In genomic region chr4:176054942-176055341, GRCh38 we compare ENCODE assay signal across 9 cellular contexts. TPM values are rescaled to one million over a fixed set of nuclear protein-coding genes. Genes with fewer than 3 reads are reported as not detected.
DNase-seq lines count a peak whose midpoint lies in the region; ATAC-seq and TF ChIP-seq lines count a peak whose summit lies in the region.
"Had no signal": no experiment of that assay in that cellular context is flagged by ENCODE, and none has a peak within 500 bp of the region (broad histone marks: within the 10 kb centered on the region; RNA-seq: fewer than 3 reads in every experiment).

No MANE protein-coding gene starts in this region.

- TF ChIP-seq CTCF in activated CD8-positive, alpha-beta T cell treated with anti-CD3 and anti-CD28 coated beads for 36 hours (IDR thresholded peaks at IDR 0.05), result no peak

- in situ Hi-C loops in G401 (cut with HindIII; ENCODE audit: low sequenced_read_pairs) (no loop called here), KBM-7 (cut with MboI; ENCODE audit: low pct_unique_long_range_greater_than_20kb, low sequenced_read_pairs) (no loop called here)

- H3K27ac Mint-ChIP-seq in activated CD8-positive, alpha-beta T cell treated with anti-CD3 and anti-CD28 coated beads for 36 hours, result no peak overlapping the region

- no peak overlapping the region for H4K8ac ChIP-seq in neuronal stem cell (ENCODE audit: low read depth, low read length)

- no peak overlapping the region for H3K4me3 ChIP-seq in neuronal stem cell (ENCODE audit: low read length in 2 of 2)

- no peak overlapping the region for H2AK5ac ChIP-seq in neuronal stem cell (ENCODE audit: low read depth, low read length)

- no peak overlapping the region for H2BK5ac ChIP-seq in neuronal stem cell (ENCODE audit: low read length)

- H3K18ac ChIP-seq in neuronal stem cell (ENCODE audit: low read length), result no peak overlapping the region

- H3K4me2 ChIP-seq in neuronal stem cell (ENCODE audit: insufficient read depth, low read length, poor library complexity, severe bottlenecking), result no peak overlapping the region

- no peaks in the 10 kb centered on the region for H3K9me3 Mint-ChIP-seq in activated CD8-positive, alpha-beta T cell treated with anti-CD3 and anti-CD28 coated beads for 36 hours

- no peaks in the 10 kb centered on the region for H3K27me3 ChIP-seq in neuronal stem cell (ENCODE audit: control insufficient read depth in 3 of 3, insufficient read depth in 3 of 3, low read depth in 1 of 3, low read length in 3 of 3)

- POLR2A ChIA-PET in activated CD8-positive, alpha-beta T cell treated with anti-CD3 and anti-CD28 coated beads for 36 hours (lab: Charles Lee), result no interaction called here

- no peak overlapping the region for H3K9ac ChIP-seq in neuronal stem cell (ENCODE audit: low read depth, low read length, poor library complexity)

- H3K36me3 Mint-ChIP-seq in activated CD8-positive, alpha-beta T cell treated with anti-CD3 and anti-CD28 coated beads for 36 hours (ENCODE audit: low read depth), result no peaks in the 10 kb centered on the region

- H2AFZ ChIP-seq in neuronal stem cell (ENCODE audit: low read length), result peak overlapping the region; percentile 40

- H2BK15ac ChIP-seq in neuronal stem cell (ENCODE audit: low read length), result no peak overlapping the region

- WGBS in neuronal stem cell (ENCODE audit: extremely low coverage in 2 of 2, insufficient read length in 2 of 2, insufficient replicate concordance in 1 of 2), 2 donors, result no CpG with 5 or more reads among the region's 2 CpGs

- H4K91ac ChIP-seq in neuronal stem cell (ENCODE audit: low read depth, low read length, poor library complexity), result no peak overlapping the region

- CTCF ChIA-PET in activated CD8-positive, alpha-beta T cell treated with anti-CD3 and anti-CD28 coated beads for 36 hours (lab: Charles Lee), result no interaction called here

- intact Hi-C loops in activated CD8-positive, alpha-beta T cell treated with anti-CD3 and anti-CD28 coated beads for 36 hours (cut with micrococcal nuclease), result no loop called here

- no peak overlapping the region for H3K23ac ChIP-seq in neuronal stem cell (ENCODE audit: low read depth, low read length, poor library complexity)

- peaks cover 7% of the 10 kb centered on the region for H3K27me3 Mint-ChIP-seq in activated CD8-positive, alpha-beta T cell treated with anti-CD3 and anti-CD28 coated beads for 36 hours

- DNase-seq in G401 (ENCODE audit: low spot score), result peak; percentile 13
- peak; percentile 14 for DNase-seq in KBM-7
- DNase-seq in cerebellar cortex (ENCODE audit: low spot score), result peak; percentile 25
- no peak for DNase-seq in neuronal stem cell (ENCODE audit: low spot score)
- DNase-seq in stimulated activated naive CD8-positive, alpha-beta T cell treated with anti-CD3 and anti-CD28 coated beads, Interleukin-15, Interleukin-2, amounts not matched to agents 100 U/mL and 50 U/mL, for 24 hours, result no peak
- no peak for DNase-seq in NCI-H187 (lab: John Stamatoyannopoulos, UW)
- no peak for DNase-seq in activated CD8-positive, alpha-beta T cell treated with anti-CD3 and anti-CD28 coated beads for 36 hours
- DNase-seq: NCI-H2107 had no signal

- no peak overlapping the region for H3K27ac ChIP-seq in neuronal stem cell (replicated peaks; ENCODE audit: low read length)

- no peaks in the 10 kb centered on the region for H3K79me1 ChIP-seq in neuronal stem cell (ENCODE audit: low read depth, low read length)

- H2BK12ac ChIP-seq in neuronal stem cell (ENCODE audit: low read length), result no peak overlapping the region

- H3K36me3 ChIP-seq in neuronal stem cell (replicated peaks in 1 of 2; ENCODE audit: control insufficient read depth in 2 of 2, insufficient read depth in 2 of 2, low read length in 2 of 2), result no peaks in the 10 kb centered on the region

- H2BK120ac ChIP-seq in neuronal stem cell (ENCODE audit: low read depth, low read length), result no peak overlapping the region

- ATAC-seq in stimulated activated naive CD8-positive, alpha-beta T cell treated with anti-CD3 and anti-CD28 coated beads, Interleukin-15, Interleukin-2, amounts not matched to agents 100 U/mL and 50 U/mL, for 24 hours, result no peak
- ATAC-seq in activated CD8-positive, alpha-beta T cell treated with anti-CD3 and anti-CD28 coated beads for 36 hours, result no peak
- ATAC-seq in HG02852 (IDR thresholded peaks at IDR 0.05; ENCODE audit: unreplicated experiment), result no peak

- no peak overlapping the region for H3K4ac ChIP-seq in neuronal stem cell (ENCODE audit: low read length)

- no peaks in the 10 kb centered on the region for H3K4me1 ChIP-seq in neuronal stem cell (ENCODE audit: control insufficient read depth in 2 of 2, insufficient read depth in 1 of 2, low read depth in 1 of 2, low read length in 2 of 2)

- no peak overlapping the region for H3K14ac ChIP-seq in neuronal stem cell (ENCODE audit: low read length)

- H3K9me3 ChIP-seq in neuronal stem cell (replicated peaks in 1 of 2; ENCODE audit: control insufficient read depth in 2 of 2, insufficient read depth in 1 of 2, low read depth in 1 of 2, low read length in 2 of 2), result no peaks in the 10 kb centered on the region

- no peaks in the 10 kb centered on the region for H3K4me1 Mint-ChIP-seq in activated CD8-positive, alpha-beta T cell treated with anti-CD3 and anti-CD28 coated beads for 36 hours (ENCODE audit: low read depth)

- no peak overlapping the region for H3K4me3 Mint-ChIP-seq in activated CD8-positive, alpha-beta T cell treated with anti-CD3 and anti-CD28 coated beads for 36 hours

RNA-seq across cellular contexts. Expression of gene WDR17, which starts 10.7 kb away (rescaled TPM):
- total RNA-seq in G401 (2014; rRNA removed; shearing (Covaris generic)), result 1.5 and 2.8 TPM in 2 replicates
- polyA plus RNA-seq in neuronal stem cell (2013, experiment 1 of 2), result 2.5 TPM
- 2.4 TPM for polyA plus RNA-seq in neuronal stem cell (2013, experiment 2 of 2)
- total RNA-seq in activated CD8-positive, alpha-beta T cell treated with anti-CD3 and anti-CD28 coated beads for 36 hours, result 1 to 10 TPM in 1 of 2 experiments, under 1 TPM in 1; 0.63 to 1.5 TPM

Comparison
In these comparisons a context has a peak if more than half of its experiments do, and no peak if none do; other contexts are left out.
1. DNase-seq: peak in G401 (single experiment), KBM-7 (single experiment) and cerebellar cortex (single experiment); none in neuronal stem cell (single experiment), stimulated activated naive CD8-positive, alpha-beta T cell treated with anti-CD3 and anti-CD28 coated beads, Interleukin-15, Interleukin-2, amounts not matched to agents 100 U/mL and 50 U/mL, for 24 hours (single experiment), NCI-H187 (0 of 2) and activated CD8-positive, alpha-beta T cell treated with anti-CD3 and anti-CD28 coated beads for 36 hours (single experiment).